Comparison of ENCODE assay signal across 28 cellular contexts in the genomic region with DNA sequence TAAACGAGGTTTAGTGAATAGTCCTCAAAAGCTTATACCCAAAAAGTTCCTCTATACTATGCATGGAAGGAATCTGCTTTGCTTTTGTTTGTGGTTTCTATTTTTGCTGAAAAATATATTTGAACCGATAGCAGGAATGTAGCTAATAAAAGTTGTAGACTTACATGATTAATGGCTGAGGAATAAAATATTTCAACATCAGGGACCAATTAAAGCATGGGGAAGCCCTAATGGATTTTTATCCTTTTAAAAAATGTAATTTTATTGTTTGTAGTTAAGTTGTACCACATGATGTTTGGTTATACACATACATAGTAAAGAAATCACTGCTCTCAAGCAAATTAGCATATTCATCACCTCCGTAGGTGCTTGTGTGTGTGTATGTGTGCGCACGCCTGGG.
"Had no signal": no experiment of that assay in that cellular context is flagged by ENCODE, and none has a peak within 500 bp of the region (broad histone marks: within the 10 kb centered on the region; RNA-seq: fewer than 3 reads in every experiment).

No MANE protein-coding gene starts in this region.

- H3K27ac ChIP-seq: colonic mucosa, epithelial cell of prostate, esophagus squamous epithelium, gastrocnemius medialis, heart right ventricle, left lung, lower lobe of right lung had no signal

- ATAC-seq: effector memory CD8-positive, alpha-beta T cell; esophagus mucosa; gastrocnemius medialis; heart right ventricle; left cardiac atrium; left lung; left ventricle myocardium superior; lower lobe of right lung; mucosa of descending colon; naive thymus-derived CD8-positive, alpha-beta T cell had no signal

- DNase-seq: colonic mucosa; cortex of kidney; dermis blood vessel endothelial cell; effector CD8-positive, alpha-beta T cell; effector memory CD8-positive, alpha-beta T cell; endodermal cell; erythroblast; esophagus squamous epithelium; foreskin fibroblast; foreskin melanocyte; gastrocnemius medialis; glutamatergic neuron; head of caudate nucleus; heart right ventricle; hippocampal formation; left cardiac atrium; left lung; left ventricle myocardium superior; lower lobe of right lung; mesenchymal stem cell; mucosa of descending colon; naive B cell; naive thymus-derived CD8-positive, alpha-beta T cell had no signal

- H3K36me3 ChIP-seq: colonic mucosa, esophagus squamous epithelium, gastrocnemius medialis, heart right ventricle, left lung, lower lobe of right lung had no signal

- H3K9me3 ChIP-seq: colonic mucosa, esophagus squamous epithelium, gastrocnemius medialis, lower lobe of right lung had no signal

- H3K27me3 ChIP-seq: colonic mucosa, esophagus squamous epithelium, gastrocnemius medialis, heart right ventricle, left lung had no signal

- H3K4me3 ChIP-seq: colonic mucosa, esophagus squamous epithelium, gastrocnemius medialis, heart right ventricle, left lung, lower lobe of right lung, mucosa of descending colon had no signal

- FAIRE-seq: endothelial cell of umbilical vein, islet of Langerhans, keratinocyte had no signal
